In the genomic region with DNA sequence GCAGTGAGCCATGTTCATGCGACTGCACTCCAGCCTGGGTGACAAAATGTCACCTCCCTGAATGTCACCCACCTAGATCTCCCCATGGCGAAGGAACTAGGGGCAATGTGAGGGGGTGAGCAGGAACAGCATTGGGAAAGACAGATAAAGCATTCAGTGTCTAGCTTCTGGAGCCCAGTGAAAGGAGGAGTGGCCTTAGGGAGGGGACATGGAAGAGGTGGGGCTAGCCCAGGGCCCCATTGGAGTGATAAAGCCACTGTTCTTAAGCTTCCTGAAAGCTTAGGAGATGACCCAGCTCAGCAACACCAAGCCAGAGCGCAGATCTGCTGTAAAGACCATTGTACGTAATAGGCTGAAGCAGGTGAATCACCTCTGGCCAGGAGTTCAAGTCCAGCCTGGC, we compare ENCODE assay signal across 24 cellular contexts. TPM values are rescaled to one million over a fixed set of nuclear protein-coding genes. Genes with fewer than 3 reads are reported as not detected.
DNase-seq lines count a peak whose midpoint lies in the region; ATAC-seq, FAIRE-seq and TF ChIP-seq lines count a peak whose summit lies in the region.
"Had no signal": no experiment of that assay in that cellular context is flagged by ENCODE, and none has a peak within 500 bp of the region (broad histone marks: within the 10 kb centered on the region; RNA-seq: fewer than 3 reads in every experiment).

No MANE protein-coding gene starts in this region.

- no peak overlapping the region for H3K4me3 ChIP-seq in mucosa of descending colon
- H3K4me3 ChIP-seq: body of pancreas, skin epidermis had no signal

- no peak for TF ChIP-seq CTCF in D721Med (IDR thresholded peaks at IDR 0.05; ENCODE audit: insufficient read depth, missing control alignments)
- no peak for TF ChIP-seq CTCF in mucosa of descending colon (IDR thresholded peaks at IDR 0.05)

- ATAC-seq in mucosa of descending colon: peak; percentile 38
- no peak for ATAC-seq in GM19035 (IDR thresholded peaks at IDR 0.05; ENCODE audit: unreplicated experiment)
- ATAC-seq: body of pancreas, esophagus mucosa, T-helper 17 cell had no signal

- intact Hi-C loops in mucosa of descending colon (cut with DNase I, micrococcal nuclease): no loop called here

- no peaks in the 10 kb centered on the region for H3K9me3 ChIP-seq in mucosa of descending colon
- H3K9me3 ChIP-seq: body of pancreas, neutrophil had no signal

- no peaks in the 10 kb centered on the region for H3K36me3 ChIP-seq in mucosa of descending colon (ENCODE audit: low read depth)
- H3K36me3 ChIP-seq: neutrophil had no signal

- peak; percentile 85 for DNase-seq in D721Med (ENCODE audit: insufficient read length, low spot score)
- peak in 56 of 76 experiments; percentile 16 to 69 (median 46) for DNase-seq in HUDEP-2 (lab: John Stamatoyannopoulos, UW; ENCODE audit: unreplicated experiment in 76 of 76)
- DNase-seq in UCSD-AML1 (lab: John Stamatoyannopoulos, UW; ENCODE audit: unreplicated experiment): peak; percentile 37
- no peak for DNase-seq in mucosa of descending colon
- no peak for DNase-seq in activated CD4-positive, alpha-beta T cell treated with anti-CD3 and anti-CD28 coated beads, Interleukin-2, amount 50 U/mL, for 1 hour
- no peak for DNase-seq in LoVo (ENCODE audit: low spot score)
- DNase-seq in NCI-H1105 (lab: John Stamatoyannopoulos, UW): no peak
- DNase-seq: activated CD4-positive, alpha-beta memory T cell treated with anti-CD3 and anti-CD28 coated beads for 36 hours; activated CD4-positive, CD25-positive, alpha-beta regulatory T cell; activated gamma-delta T cell treated with Interleukin-2 at 50 U/mL for 16 hours; activated T-cell treated with anti-CD3 and anti-CD28 coated beads, Interleukin-2, amount 50 U/mL, for 1 hour; body of pancreas; DMS153; effector memory CD4-positive, alpha-beta T cell; foreskin melanocyte; hypothalamus; NCI-H146; SHP77 treated with DMSO at 0.1 percent for 48 hours; stimulated activated naive CD4-positive, alpha-beta T cell; T-helper 17 cell had no signal

- FAIRE-seq in D721Med (lab: Jason Lieb, UNC): peak; percentile 35

- peaks cover 18% of the 10 kb centered on the region for H3K4me1 ChIP-seq in mucosa of descending colon (ENCODE audit: low read depth)

RNA-seq across cellular contexts. Expression of gene KCNN1, which starts 13.0 kb away (rescaled TPM):
- total RNA-seq in mucosa of descending colon: under 1 TPM in 1 of 3 donors, not detected in 2; 0.79 TPM
- total RNA-seq: body of pancreas, esophagus mucosa, T-helper 17 cell had no signal

RNA-seq across cellular contexts. Expression of gene CCDC124, which starts 21.1 kb away (rescaled TPM):
- total RNA-seq in mucosa of descending colon: 10 to 100 TPM; 30.2 to 78.4 (median 56.3) TPM

RNA-seq across cellular contexts. Expression of gene ARRDC2, which starts 54.1 kb away (rescaled TPM):
- 10 to 100 TPM; 26.4 to 31.1 (median 30.8) TPM for total RNA-seq in mucosa of descending colon

Comparison
In these comparisons a context has a peak if more than half of its experiments do, and no peak if none do; other contexts are left out.
1. DNase-seq: peak in D721Med (single experiment), HUDEP-2 (56 of 76) and UCSD-AML1 (single experiment); none in mucosa of descending colon (0 of 3), activated CD4-positive, alpha-beta T cell treated with anti-CD3 and anti-CD28 coated beads, Interleukin-2, amount 50 U/mL, for 1 hour (single experiment), LoVo (single experiment) and NCI-H1105 (single experiment).